In the genomic region with DNA sequence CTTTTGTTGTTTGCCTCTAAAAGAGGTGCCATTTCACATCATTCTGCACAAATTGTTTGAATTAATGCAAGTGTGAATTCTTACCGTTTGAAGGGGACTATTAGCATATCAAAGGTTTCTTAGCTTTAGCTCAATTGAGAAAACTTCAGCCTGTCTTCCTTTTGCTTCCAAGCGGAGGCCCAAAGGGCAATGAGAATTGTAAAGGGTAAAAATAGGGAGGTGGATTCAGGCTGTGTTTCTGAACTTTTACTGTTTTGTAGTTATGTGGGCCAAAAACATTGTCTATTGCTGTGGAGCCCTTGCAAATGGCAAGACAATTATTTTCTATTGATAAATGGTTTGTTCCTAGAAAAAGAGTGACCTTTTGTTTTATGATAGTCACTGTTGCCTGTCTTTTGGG, we compare ENCODE assay signal across 13 cellular contexts. TPM values are rescaled to one million over a fixed set of nuclear protein-coding genes. Genes with fewer than 3 reads are reported as not detected.
DNase-seq lines count a peak whose midpoint lies in the region; ATAC-seq and TF ChIP-seq lines count a peak whose summit lies in the region.
"Had no signal": no experiment of that assay in that cellular context is flagged by ENCODE, and none has a peak within 500 bp of the region (broad histone marks: within the 10 kb centered on the region; RNA-seq: fewer than 3 reads in every experiment).

No MANE protein-coding gene starts in this region.

- H3K27ac ChIP-seq in GM23248 (no peak overlapping the region), psoas muscle (no peak overlapping the region)

- no peaks in the 10 kb centered on the region for H3K36me3 ChIP-seq in GM23248 (ENCODE audit: low read depth)
- no peaks in the 10 kb centered on the region for H3K36me3 ChIP-seq in adipocyte (ENCODE audit: control insufficient read depth, insufficient read depth, low read length, severe bottlenecking)
- no peaks in the 10 kb centered on the region for H3K36me3 ChIP-seq in iPS-15b (ENCODE audit: control insufficient read depth, insufficient read depth, low read length)
- no peaks in the 10 kb centered on the region for H3K36me3 ChIP-seq in psoas muscle (ENCODE audit: insufficient read depth in 1 of 2, low read depth in 1 of 2)

- H3K9me3 ChIP-seq in GM23248 (ENCODE audit: low read depth) (no peaks in the 10 kb centered on the region), adipocyte (ENCODE audit: control insufficient read depth, low read length) (no peaks in the 10 kb centered on the region), iPS-15b (ENCODE audit: control insufficient read depth, insufficient read depth, low read length) (no peaks in the 10 kb centered on the region), psoas muscle (no peaks in the 10 kb centered on the region)

- TF ChIP-seq CTCF in psoas muscle (IDR thresholded peaks at IDR 0.05): no peak

- H3F3A ChIP-seq in GM23248 (ENCODE audit: insufficient read depth): peaks cover 20% of the 10 kb centered on the region

- H3K9me2 ChIP-seq in GM23248 (ENCODE audit: insufficient read depth): no peaks in the 10 kb centered on the region

- peak overlapping the region; percentile 92 for H2AFZ ChIP-seq in GM23248

- no peaks in the 10 kb centered on the region for H3K27me3 ChIP-seq in GM23248 (replicated peaks; ENCODE audit: insufficient read depth)
- no peaks in the 10 kb centered on the region for H3K27me3 ChIP-seq in adipocyte (replicated peaks; ENCODE audit: control insufficient read depth, insufficient read depth, low read length)
- H3K27me3 ChIP-seq in iPS-15b (ENCODE audit: control insufficient read depth, insufficient read depth, low read length): no peaks in the 10 kb centered on the region
- H3K27me3 ChIP-seq in psoas muscle (ENCODE audit: insufficient read depth in 3 of 3, low read length in 2 of 3): peaks cover 0 to 39% (median 8%) of the 10 kb centered on the region in 3 donors

- no peak for ATAC-seq in psoas muscle
- no peak for ATAC-seq in activated CD4-positive, CD25-positive, alpha-beta regulatory T cell treated with anti-CD3 and anti-CD28 coated beads, Interleukin-2, amount 50 U/mL, for 24 hours
- ATAC-seq in GM21723 (IDR thresholded peaks at IDR 0.05; ENCODE audit: unreplicated experiment): no peak

- intact Hi-C loops in psoas muscle (cut with DNase I): no loop called here

- peak; percentile 8 for DNase-seq in GM23248
- no peak for DNase-seq in adipocyte (ENCODE audit: low read depth)
- no peak for DNase-seq in psoas muscle
- no peak for DNase-seq in stimulated activated CD8-positive, alpha-beta memory T cell treated with anti-CD3 and anti-CD28 coated beads, Interleukin-4, amount 100 ng/mL, for 48 hours
- DNase-seq in effector CD4-positive, alpha-beta T cell: no peak
- DNase-seq: activated CD4-positive, alpha-beta T cell treated with anti-CD3 and anti-CD28 coated beads for 1 hour; activated naive CD8-positive, alpha-beta T cell treated with anti-CD3 and anti-CD28 coated beads for 36 hours; CD4-positive, alpha-beta memory T cell; substantia nigra had no signal

- H3K4me3 ChIP-seq in GM23248 (peak overlapping the region; percentile 83), adipocyte (ENCODE audit: low read length) (peak overlapping the region; percentile 94), iPS-15b (ENCODE audit: low read depth, low read length) (peak overlapping the region; percentile 94), psoas muscle (peak overlapping the region; percentile 79)

- H3K9ac ChIP-seq in GM23248 (no peak overlapping the region), adipocyte (ENCODE audit: low read length) (peak overlapping the region; percentile 94), iPS-15b (ENCODE audit: low read depth, low read length) (no peak overlapping the region)

- peaks cover 73% of the 10 kb centered on the region for H3K79me2 ChIP-seq in GM23248 (ENCODE audit: insufficient read depth)

- in situ Hi-C loops in GM23248 (cut with MboI): no loop called here

- H3K4me1 ChIP-seq in GM23248 (ENCODE audit: insufficient read depth): peaks cover 15% of the 10 kb centered on the region
- peaks cover 30% of the 10 kb centered on the region for H3K4me1 ChIP-seq in adipocyte (ENCODE audit: control insufficient read depth, insufficient read depth, low read length)
- H3K4me1 ChIP-seq in iPS-15b (ENCODE audit: control insufficient read depth, insufficient read depth, low read length): peaks cover 23% of the 10 kb centered on the region
- no peaks in the 10 kb centered on the region for H3K4me1 ChIP-seq in psoas muscle

- H3K4me2 ChIP-seq in GM23248 (ENCODE audit: unreplicated experiment): peak overlapping the region; percentile 94

- H4K20me1 ChIP-seq in GM23248 (ENCODE audit: insufficient read depth): no peaks in the 10 kb centered on the region; the same call in 1 of the 2 replicates

- 60% methylated on average over 2 of the region's 2 CpGs for WGBS in GM23248 (ENCODE audit: low coverage in 1 of 2, low lambda C conversion rate in 2 of 2, missing lambda C conversion rate in 2 of 2), 2 experiments
- WGBS in psoas muscle, 3 donors: 67 to 68% (median 67%) methylated on average over 2 of the region's 2 CpGs

RNA-seq across cellular contexts. Expression of gene ADGRL2, which starts 3.6 kb away (rescaled TPM):
- total RNA-seq in GM23248 (2014; rRNA removed; shearing (Covaris generic)): 41.6 and 43.4 TPM in 2 replicates
- polyA plus RNA-seq in GM23248 (2016; fragmentation: Nextera tagmentation; extraction: Ambion mirVana): 12.3 and 15.6 TPM in 2 replicates
- 10 to 100 TPM in 2 of 4 donors, 1 to 10 TPM in 2; 5.0 to 13.2 (median 9.7) TPM for total RNA-seq in psoas muscle
- 1 to 10 TPM; 5.1 to 7.2 (median 5.7) TPM for polyA plus RNA-seq in psoas muscle
- total RNA-seq: activated naive CD8-positive, alpha-beta T cell treated with anti-CD3 and anti-CD28 coated beads for 36 hours; CD4-positive, alpha-beta memory T cell had no signal
- polyA plus RNA-seq: CD4-positive, alpha-beta memory T cell; IgD-negative memory B cell had no signal
